ENCODE assay signal across 9 cellular contexts in the genomic region with DNA sequence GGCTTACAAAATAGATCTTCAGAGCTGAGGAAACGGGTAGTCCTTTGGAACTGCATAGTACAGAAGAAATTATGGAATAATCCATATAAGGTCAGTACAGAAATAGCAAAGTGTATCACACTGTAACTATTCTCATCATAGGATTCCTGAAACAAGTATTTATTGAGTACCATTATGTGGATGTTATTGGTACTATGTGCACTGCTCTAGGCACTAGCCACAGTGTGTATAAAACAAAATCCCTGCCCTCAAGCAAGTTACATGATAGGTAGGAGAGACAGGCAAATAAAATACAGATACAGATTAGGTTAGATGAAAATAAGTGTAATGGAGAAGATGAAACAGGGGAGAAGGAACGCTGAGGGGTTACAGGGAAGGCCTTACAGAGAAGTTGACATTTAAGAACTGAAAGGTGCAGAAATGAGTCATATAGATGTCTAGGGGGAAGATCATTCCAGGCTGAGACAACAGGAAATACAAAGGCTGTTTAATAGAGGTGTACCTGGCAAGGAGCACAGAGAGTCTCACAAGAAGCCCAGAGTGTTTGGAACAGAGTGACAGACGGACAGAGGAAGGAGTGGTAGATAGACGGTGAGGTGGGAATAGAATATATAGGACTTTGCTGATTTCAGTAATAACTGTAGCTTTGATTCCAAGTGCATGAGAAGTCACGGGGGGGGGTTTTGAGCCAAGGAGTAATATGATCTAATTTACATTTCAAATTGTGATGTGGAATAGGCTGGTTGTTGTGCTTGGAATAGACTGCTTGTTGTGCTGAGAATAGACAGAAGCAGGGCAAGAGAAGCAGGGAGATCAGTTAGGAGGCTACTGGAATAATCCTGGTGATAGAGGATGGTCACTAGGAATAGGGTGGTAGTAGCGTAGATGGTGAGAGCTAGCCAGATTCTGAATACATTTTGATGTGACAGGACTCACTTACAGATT. TPM values are rescaled to one million over a fixed set of nuclear protein-coding genes. Genes with fewer than 3 reads are reported as not detected.
A peak's percentile ranks its signal among the peaks of the same experiment; 100 is the strongest.
DNase-seq lines count a peak whose midpoint lies in the region; ATAC-seq and TF ChIP-seq lines count a peak whose summit lies in the region.
"Had no signal": no experiment of that assay in that cellular context is flagged by ENCODE, and none has a peak within 500 bp of the region (broad histone marks: within the 10 kb centered on the region; RNA-seq: fewer than 3 reads in every experiment).

No MANE protein-coding gene starts in this region.

- ATAC-seq in GM19023 (IDR thresholded peaks at IDR 0.05; ENCODE audit: unreplicated experiment) (peak; percentile 45), HG03039 (IDR thresholded peaks at IDR 0.05; ENCODE audit: unreplicated experiment) (peak; percentile 73), GM23338 (no peak)

- H3K9me3 ChIP-seq in prostate gland (no peaks in the 10 kb centered on the region), transverse colon (no peaks in the 10 kb centered on the region)

- 30% methylated on average over 6 of the region's 6 CpGs for WGBS in prostate gland
- 61 to 67% methylated on average over 6 of the region's 6 CpGs for WGBS in transverse colon (ENCODE audit: low coverage in 1 of 2), 2 donors

- H3K4me1 Mint-ChIP-seq in GM23338: no peaks in the 10 kb centered on the region

- no peak overlapping the region for H3K4me2 ChIP-seq in GM23338

- H3K27me3 ChIP-seq in prostate gland (replicated peaks; ENCODE audit: insufficient read depth) (no peaks in the 10 kb centered on the region), GM23338 (ENCODE audit: insufficient read depth) (no peaks in the 10 kb centered on the region), transverse colon (no peaks in the 10 kb centered on the region)

- in situ Hi-C loops in transverse colon (cut with MboI; ENCODE audit: low pct_ligation_motif_present in 1 of 4, low pct_unique_long_range_greater_than_20kb in 1 of 4, low sequenced_read_pairs in 3 of 4): loop anchor here in 1 of 4 donors (25.0 kb wide), 1 partner anchor 210 kb away; no protein-coding TSS in a partner anchor

- H3K4me1 ChIP-seq in prostate gland (replicated peaks): peaks cover 8% of the 10 kb centered on the region
- H3K4me1 ChIP-seq in GM23338 (ENCODE audit: insufficient read depth): no peaks in the 10 kb centered on the region
- peaks cover 0 to 12% (median 2%) of the 10 kb centered on the region in 4 donors for H3K4me1 ChIP-seq in transverse colon

- H3K27ac Mint-ChIP-seq in GM23338: no peak overlapping the region

- no peak overlapping the region for H2AFZ ChIP-seq in GM23338

- no peaks in the 10 kb centered on the region for H3K9me2 ChIP-seq in GM23338 (ENCODE audit: insufficient read depth)

- H3K9me3 Mint-ChIP-seq in GM23338: no peaks in the 10 kb centered on the region

- DNase-seq in amniotic stem cell (lab: John Stamatoyannopoulos, UW) (peak; percentile 3), prostate gland (ENCODE audit: low spot score) (peak; percentile 66), GM23338 (ENCODE audit: low spot score) (no peak), D341Med (ENCODE audit: low spot score) (no peak), GF-D8 (lab: John Stamatoyannopoulos, UW) (no peak), transverse colon (no peak)
- DNase-seq: NCI-H524 had no signal

- H3K27ac ChIP-seq in prostate gland (peak overlapping the region; percentile 39 to 65), GM23338 (ENCODE audit: low read depth) (no peak overlapping the region), transverse colon (no peak overlapping the region)

- H3K27me3 Mint-ChIP-seq in GM23338 (ENCODE audit: insufficient read depth, low read depth, poor library complexity): no peaks in the 10 kb centered on the region

- TF ChIP-seq POLR2A in prostate gland (IDR thresholded peaks at IDR 0.05) (no peak), transverse colon (IDR thresholded peaks at IDR 0.05) (no peak)

- H3K79me2 ChIP-seq in GM23338 (replicated peaks; ENCODE audit: insufficient read depth): no peaks in the 10 kb centered on the region

- H3K36me3 Mint-ChIP-seq in GM23338 (ENCODE audit: low read depth): peaks cover 2% of the 10 kb centered on the region; the same call in 1 of the 3 replicates

- H4K20me1 ChIP-seq in GM23338 (replicated peaks; ENCODE audit: insufficient read depth): no peaks in the 10 kb centered on the region

- no peaks in the 10 kb centered on the region for H3F3A ChIP-seq in GM23338 (replicated peaks; ENCODE audit: low read depth)

- no peak for TF ChIP-seq EP300 in transverse colon (IDR thresholded peaks at IDR 0.05; ENCODE audit: low read depth)

- intact Hi-C loops in prostate gland (cut with DNase I) (no loop called here), transverse colon (cut with DNase I; ENCODE audit: low total_unique reads) (no loop called here)

- no peak overlapping the region for H3K4me3 Mint-ChIP-seq in GM23338

- H3K4me3 ChIP-seq in prostate gland: no peak overlapping the region
- H3K4me3 ChIP-seq in GM23338: no peak overlapping the region
- no peak overlapping the region for H3K4me3 ChIP-seq in transverse colon

- H3K36me3 ChIP-seq in prostate gland (no peaks in the 10 kb centered on the region), GM23338 (ENCODE audit: insufficient read depth) (no peaks in the 10 kb centered on the region), transverse colon (peaks cover 0 to 32% (median 9%) of the 10 kb centered on the region in 4 donors)

- TF ChIP-seq CTCF in prostate gland (IDR thresholded peaks at IDR 0.05): no peak
- TF ChIP-seq CTCF in GM23338 (conservative IDR thresholded peaks at IDR 0.05; ENCODE audit: low read depth in 2 of 2): no peak
- no peak for TF ChIP-seq CTCF in transverse colon (IDR thresholded peaks at IDR 0.05)

TF ChIP-seq in GM23338, 12 proteins besides CTCF, POLR2A, EP300 and RAD21:
- TF ChIP-seq, protein P1, sequence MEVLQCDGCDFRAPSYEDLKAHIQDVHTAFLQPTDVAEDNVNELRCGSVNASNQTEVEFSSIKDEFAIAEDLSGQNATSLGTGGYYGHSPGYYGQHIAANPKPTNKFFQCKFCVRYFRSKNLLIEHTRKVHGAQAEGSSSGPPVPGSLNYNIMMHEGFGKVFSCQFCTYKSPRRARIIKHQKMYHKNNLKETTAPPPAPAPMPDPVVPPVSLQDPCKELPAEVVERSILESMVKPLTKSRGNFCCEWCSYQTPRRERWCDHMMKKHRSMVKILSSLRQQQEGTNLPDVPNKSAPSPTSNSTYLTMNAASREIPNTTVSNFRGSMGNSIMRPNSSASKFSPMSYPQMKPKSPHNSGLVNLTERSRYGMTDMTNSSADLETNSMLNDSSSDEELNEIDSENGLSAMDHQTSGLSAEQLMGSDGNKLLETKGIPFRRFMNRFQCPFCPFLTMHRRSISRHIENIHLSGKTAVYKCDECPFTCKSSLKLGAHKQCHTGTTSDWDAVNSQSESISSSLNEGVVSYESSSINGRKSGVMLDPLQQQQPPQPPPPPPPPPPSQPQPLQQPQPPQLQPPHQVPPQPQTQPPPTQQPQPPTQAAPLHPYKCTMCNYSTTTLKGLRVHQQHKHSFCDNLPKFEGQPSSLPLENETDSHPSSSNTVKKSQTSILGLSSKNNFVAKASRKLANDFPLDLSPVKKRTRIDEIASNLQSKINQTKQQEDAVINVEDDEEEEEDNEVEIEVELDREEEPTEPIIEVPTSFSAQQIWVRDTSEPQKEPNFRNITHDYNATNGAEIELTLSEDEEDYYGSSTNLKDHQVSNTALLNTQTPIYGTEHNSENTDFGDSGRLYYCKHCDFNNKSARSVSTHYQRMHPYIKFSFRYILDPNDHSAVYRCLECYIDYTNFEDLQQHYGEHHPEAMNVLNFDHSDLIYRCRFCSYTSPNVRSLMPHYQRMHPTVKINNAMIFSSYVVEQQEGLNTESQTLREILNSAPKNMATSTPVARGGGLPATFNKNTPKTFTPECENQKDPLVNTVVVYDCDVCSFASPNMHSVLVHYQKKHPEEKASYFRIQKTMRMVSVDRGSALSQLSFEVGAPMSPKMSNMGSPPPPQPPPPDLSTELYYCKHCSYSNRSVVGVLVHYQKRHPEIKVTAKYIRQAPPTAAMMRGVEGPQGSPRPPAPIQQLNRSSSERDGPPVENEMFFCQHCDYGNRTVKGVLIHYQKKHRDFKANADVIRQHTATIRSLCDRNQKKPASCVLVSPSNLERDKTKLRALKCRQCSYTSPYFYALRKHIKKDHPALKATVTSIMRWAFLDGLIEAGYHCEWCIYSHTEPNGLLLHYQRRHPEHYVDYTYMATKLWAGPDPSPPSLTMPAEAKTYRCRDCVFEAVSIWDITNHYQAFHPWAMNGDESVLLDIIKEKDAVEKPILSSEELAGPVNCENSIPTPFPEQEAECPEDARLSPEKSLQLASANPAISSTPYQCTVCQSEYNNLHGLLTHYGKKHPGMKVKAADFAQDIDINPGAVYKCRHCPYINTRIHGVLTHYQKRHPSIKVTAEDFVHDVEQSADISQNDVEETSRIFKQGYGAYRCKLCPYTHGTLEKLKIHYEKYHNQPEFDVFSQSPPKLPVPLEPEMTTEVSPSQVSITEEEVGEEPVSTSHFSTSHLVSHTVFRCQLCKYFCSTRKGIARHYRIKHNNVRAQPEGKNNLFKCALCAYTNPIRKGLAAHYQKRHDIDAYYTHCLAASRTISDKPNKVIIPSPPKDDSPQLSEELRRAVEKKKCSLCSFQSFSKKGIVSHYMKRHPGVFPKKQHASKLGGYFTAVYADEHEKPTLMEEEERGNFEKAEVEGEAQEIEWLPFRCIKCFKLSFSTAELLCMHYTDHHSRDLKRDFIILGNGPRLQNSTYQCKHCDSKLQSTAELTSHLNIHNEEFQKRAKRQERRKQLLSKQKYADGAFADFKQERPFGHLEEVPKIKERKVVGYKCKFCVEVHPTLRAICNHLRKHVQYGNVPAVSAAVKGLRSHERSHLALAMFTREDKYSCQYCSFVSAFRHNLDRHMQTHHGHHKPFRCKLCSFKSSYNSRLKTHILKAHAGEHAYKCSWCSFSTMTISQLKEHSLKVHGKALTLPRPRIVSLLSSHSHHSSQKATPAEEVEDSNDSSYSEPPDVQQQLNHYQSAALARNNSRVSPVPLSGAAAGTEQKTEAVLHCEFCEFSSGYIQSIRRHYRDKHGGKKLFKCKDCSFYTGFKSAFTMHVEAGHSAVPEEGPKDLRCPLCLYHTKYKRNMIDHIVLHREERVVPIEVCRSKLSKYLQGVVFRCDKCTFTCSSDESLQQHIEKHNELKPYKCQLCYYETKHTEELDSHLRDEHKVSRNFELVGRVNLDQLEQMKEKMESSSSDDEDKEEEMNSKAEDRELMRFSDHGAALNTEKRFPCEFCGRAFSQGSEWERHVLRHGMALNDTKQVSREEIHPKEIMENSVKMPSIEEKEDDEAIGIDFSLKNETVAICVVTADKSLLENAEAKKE (CRISPR knock-in tag; IDR thresholded peaks at IDR 0.05): no peak
- TF ChIP-seq JUNB (IDR thresholded peaks at IDR 0.05; ENCODE audit: unreplicated experiment): no peak

RNA-seq across cellular contexts. Expression of a gene that starts 13.7 kb away (rescaled TPM):
- 10 to 100 TPM; 52.9 to 66.2 TPM for total RNA-seq in prostate gland
- 26.5 and 26.9 TPM in 2 replicates for total RNA-seq in GM23338 (2014; rRNA removed; shearing (Covaris generic))
- polyA plus RNA-seq in GM23338 (2016; fragmentation: Nextera tagmentation; extraction: Ambion mirVana): 9.4 and 11.4 TPM in 2 replicates
- 10 to 100 TPM; 13.1 to 31.4 (median 22.3) TPM for total RNA-seq in transverse colon

RNA-seq across cellular contexts. Expression of a gene that starts 41.2 kb away (rescaled TPM):
- total RNA-seq in prostate gland (1 to 10 TPM; 2.5 to 9.8 TPM), transverse colon (10 to 100 TPM in 3 of 4 donors, 1 to 10 TPM in 1; 8.2 to 41.6 (median 31.7) TPM)
- total RNA-seq in GM23338 (2014; rRNA removed; shearing (Covaris generic)): 0.94 TPM in 1 of 2 replicates, not detected in the other
- polyA plus RNA-seq in GM23338 (2016; fragmentation: Nextera tagmentation; extraction: Ambion mirVana): not detected in 2 replicates

Comparison
In these comparisons a context has a peak if more than half of its experiments do, and no peak if none do; other contexts are left out.
1. DNase-seq: peak in amniotic stem cell (single experiment) and prostate gland (single experiment); none in GM23338 (single experiment), D341Med (single experiment), GF-D8 (single experiment) and transverse colon (single experiment).
2. H3K27ac ChIP-seq: peak in prostate gland (2 of 2); none in GM23338 (single experiment) and transverse colon (0 of 4).